Comparison of ENCODE assay signal across 8 cellular contexts in the genomic region with DNA sequence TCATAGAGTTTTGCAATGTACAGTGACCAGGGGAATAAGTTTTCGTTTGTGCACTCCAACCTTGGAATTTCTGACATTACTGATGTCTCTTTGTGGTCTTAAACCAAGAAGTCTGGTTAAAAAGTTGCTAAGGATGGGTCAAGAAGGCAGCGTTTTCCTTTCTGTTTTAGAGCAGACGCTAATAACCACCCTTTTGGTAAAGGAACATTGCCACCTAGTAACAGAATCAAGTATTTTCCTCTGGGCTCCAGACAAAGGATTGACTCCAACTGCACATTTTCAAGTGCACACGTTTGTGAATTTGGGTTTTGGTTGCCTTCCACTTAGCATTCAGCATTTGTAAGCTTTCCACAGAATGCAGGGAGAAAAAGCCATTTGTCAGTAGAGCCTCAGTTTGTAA. TPM values are rescaled to one million over a fixed set of nuclear protein-coding genes. Genes with fewer than 3 reads are reported as not detected.
DNase-seq lines count a peak whose midpoint lies in the region; ATAC-seq and TF ChIP-seq lines count a peak whose summit lies in the region.

No MANE protein-coding gene starts in this region.

- H3K27me3 Mint-ChIP-seq in immature natural killer cell (ENCODE audit: low read depth in 3 of 3), result peaks cover 2 to 3% (median 3%) of the 10 kb centered on the region in 3 donors

- H3K9me3 Mint-ChIP-seq in immature natural killer cell, result no peaks in the 10 kb centered on the region

- DNase-seq in Ammon's horn (ENCODE audit: low spot score), result peak; percentile 84
- peak; percentile 41 to 52 (median 51) for DNase-seq in immature natural killer cell
- no peak for DNase-seq in GM10248 (ENCODE audit: extremely low spot score)
- no peak for DNase-seq in NAMALWA (ENCODE audit: low spot score)

- ATAC-seq in GM19463 (IDR thresholded peaks at IDR 0.05; ENCODE audit: unreplicated experiment) (peak; percentile 38), SK-N-SH treated with all-trans-retinoic acid at 6 μM for 48 hours (peak; percentile 80), GM21576 (IDR thresholded peaks at IDR 0.05; ENCODE audit: unreplicated experiment) (no peak), HG02852 (IDR thresholded peaks at IDR 0.05; ENCODE audit: unreplicated experiment) (no peak)

- no peaks in the 10 kb centered on the region for H3K36me3 Mint-ChIP-seq in immature natural killer cell

- H3K27ac Mint-ChIP-seq in immature natural killer cell, result peak overlapping the region in 3 of 6 donors; percentile 3 to 77 (median 23)

- H3K4me3 Mint-ChIP-seq in immature natural killer cell, result peak overlapping the region in 2 of 5 donors; percentile 30 to 43

- peaks cover 47 to 54% of the 10 kb centered on the region in 2 donors for H3K4me1 Mint-ChIP-seq in immature natural killer cell

- no peak for TF ChIP-seq CTCF in GM10248 (IDR thresholded peaks at IDR 0.05; ENCODE audit: control extremely low read depth, extremely low read depth, low read depth, missing control alignments)

- CTCF ChIA-PET in GM10248 (lab: Yijun Ruan, JAX), result interaction anchor here (0.9 to 1.5 kb wide), 5 partner anchors 13 to 1047 kb away, joined by 3 read pairs; no protein-coding TSS in a partner anchor

- POLR2A ChIA-PET in GM10248 (lab: Yijun Ruan, JAX), result no interaction called here

TF ChIP-seq in SK-N-SH treated with all-trans-retinoic acid at 6 μM for 48 hours, 23 proteins besides CTCF, POLR2A, EP300 and RAD21:
- no peak for TF ChIP-seq TCF4 (CRISPR knock-in tag; IDR thresholded peaks at IDR 0.05; ENCODE audit: borderline replicate concordance)
- no peak for TF ChIP-seq OSR1 (CRISPR knock-in tag; IDR thresholded peaks at IDR 0.05)
- TF ChIP-seq ZC3H10 (CRISPR knock-in tag; IDR thresholded peaks at IDR 0.05), result no peak
- no peak for TF ChIP-seq ZFP30 (CRISPR knock-in tag; IDR thresholded peaks at IDR 0.05)
- TF ChIP-seq TOX (CRISPR knock-in tag; IDR thresholded peaks at IDR 0.05; ENCODE audit: borderline replicate concordance), result no peak
- TF ChIP-seq RARB (CRISPR knock-in tag; IDR thresholded peaks at IDR 0.05), result no peak
- no peak for TF ChIP-seq ZFP3 (CRISPR knock-in tag; IDR thresholded peaks at IDR 0.05)
- TF ChIP-seq, protein P1, sequence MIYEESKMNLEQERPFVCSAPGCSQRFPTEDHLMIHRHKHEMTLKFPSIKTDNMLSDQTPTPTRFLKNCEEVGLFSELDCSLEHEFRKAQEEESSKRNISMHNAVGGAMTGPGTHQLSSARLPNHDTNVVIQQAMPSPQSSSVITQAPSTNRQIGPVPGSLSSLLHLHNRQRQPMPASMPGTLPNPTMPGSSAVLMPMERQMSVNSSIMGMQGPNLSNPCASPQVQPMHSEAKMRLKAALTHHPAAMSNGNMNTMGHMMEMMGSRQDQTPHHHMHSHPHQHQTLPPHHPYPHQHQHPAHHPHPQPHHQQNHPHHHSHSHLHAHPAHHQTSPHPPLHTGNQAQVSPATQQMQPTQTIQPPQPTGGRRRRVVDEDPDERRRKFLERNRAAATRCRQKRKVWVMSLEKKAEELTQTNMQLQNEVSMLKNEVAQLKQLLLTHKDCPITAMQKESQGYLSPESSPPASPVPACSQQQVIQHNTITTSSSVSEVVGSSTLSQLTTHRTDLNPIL (CRISPR knock-in tag; IDR thresholded peaks at IDR 0.05; ENCODE audit: low read depth), result no peak
- TF ChIP-seq SNAI2 (CRISPR knock-in tag; IDR thresholded peaks at IDR 0.05), result no peak
- no peak for TF ChIP-seq GLIS3 (CRISPR knock-in tag; IDR thresholded peaks at IDR 0.05)
- TF ChIP-seq BACH2 (CRISPR knock-in tag; IDR thresholded peaks at IDR 0.05; ENCODE audit: borderline replicate concordance), result no peak
- TF ChIP-seq PPARA (CRISPR knock-in tag; IDR thresholded peaks at IDR 0.05; ENCODE audit: borderline replicate concordance), result no peak
- no peak for TF ChIP-seq ZNF8 (CRISPR knock-in tag; IDR thresholded peaks at IDR 0.05)
- no peak for TF ChIP-seq ZNF70 (CRISPR knock-in tag; IDR thresholded peaks at IDR 0.05)

RNA-seq across cellular contexts. Expression of a gene that starts 22.2 kb away (rescaled TPM):
- 100 to 1,000 TPM in 1 of 3 donors, 10 to 100 TPM in 2; 57.3 to 138 (median 70.9) TPM for polyA plus RNA-seq in immature natural killer cell

Comparison
In these comparisons a context has a peak if more than half of its experiments do, and no peak if none do; other contexts are left out.
1. DNase-seq: peak in Ammon's horn (single experiment) and immature natural killer cell (3 of 3); none in GM10248 (single experiment) and NAMALWA (single experiment).
2. ATAC-seq: peak in GM19463 (single experiment) and SK-N-SH treated with all-trans-retinoic acid at 6 μM for 48 hours (single experiment); none in GM21576 (single experiment) and HG02852 (single experiment).